ENCODE assay signal across 8 cellular contexts in the genomic region with DNA sequence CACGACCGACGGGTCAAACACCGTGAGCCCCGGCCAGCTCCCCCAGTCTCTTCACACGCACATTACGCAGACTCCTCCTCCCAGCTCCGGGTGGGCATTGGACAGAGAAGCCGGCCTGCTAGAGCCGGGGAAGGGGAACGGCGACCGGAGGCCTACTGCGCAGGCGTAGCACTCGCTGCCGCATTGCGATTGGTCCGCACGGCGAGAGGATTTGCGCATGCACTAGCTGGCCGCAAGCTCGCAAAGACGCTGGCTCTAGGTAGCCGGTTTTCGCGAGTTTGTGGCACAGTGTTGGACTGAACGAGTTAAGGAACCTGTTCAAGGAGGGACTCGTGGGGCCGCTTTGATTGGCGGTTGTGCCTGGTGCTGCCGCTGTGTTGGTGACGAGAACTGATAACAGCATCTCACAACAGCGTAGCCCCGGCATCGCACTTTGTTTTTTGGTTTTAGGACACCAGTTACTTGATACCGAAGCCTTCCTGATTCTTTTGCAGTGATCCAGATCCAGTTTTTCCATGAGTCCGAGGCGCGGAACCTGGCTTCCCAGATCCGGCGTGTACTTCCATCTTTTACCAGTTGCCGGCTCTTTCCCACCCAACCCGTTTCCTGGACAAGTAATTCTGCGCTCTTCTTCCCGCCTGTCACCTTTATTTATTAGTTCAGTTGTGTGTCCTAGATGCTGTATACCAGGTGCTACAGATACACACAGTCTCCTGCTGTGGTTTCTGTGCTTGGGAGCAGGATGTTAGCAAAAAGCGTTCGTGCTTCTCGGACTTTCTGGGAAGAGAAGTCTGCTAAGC. TPM values are rescaled to one million over a fixed set of nuclear protein-coding genes. Genes with fewer than 3 reads are reported as not detected.
DNase-seq lines count a peak whose midpoint lies in the region; ATAC-seq and TF ChIP-seq lines count a peak whose summit lies in the region.

A gene (minus strand): TSS at position 139 of the 800 bp plus-strand sequence. CDS start 185 bp downstream, outside the sequence.

- peak within 1 kb of the TSS; percentile 95 for H3K4me3 Mint-ChIP-seq in activated T-cell treated with anti-CD3 and anti-CD28 coated beads, Interleukin-2, amount 50 U/mL, for 4 hours

- BruUV-seq in Panc1 (replicated peaks; lab: Mats Ljungman, UMichigan) = no TSS peak

- no peaks in the 10 kb centered on the region for H3K36me3 Mint-ChIP-seq in activated T-cell treated with anti-CD3 and anti-CD28 coated beads, Interleukin-2, amount 50 U/mL, for 4 hours (ENCODE audit: insufficient read depth)

- H3K27ac ChIP-seq in Panc1 (ENCODE audit: low read length) = peak within 1 kb of the TSS; percentile 92
- H3K27ac ChIP-seq in esophagus (ENCODE audit: low read depth in 2 of 2, low read length in 1 of 2) = peak within 1 kb of the TSS; percentile 86 to 94

- CTCF ChIA-PET in Panc1 (lab: Charles Lee) = interaction anchor here (0.6 kb wide), 1 partner anchor 561 kb away, joined by 3 read pairs; no protein-coding TSS in a partner anchor

- DNase-seq in DMS153 treated with DMSO at 0.1 percent for 48 hours (lab: John Stamatoyannopoulos, UW; ENCODE audit: unreplicated experiment) = peak; percentile 98
- DNase-seq in KG1 (lab: John Stamatoyannopoulos, UW) = peak; percentile 47
- peak; percentile 88 for DNase-seq in Panc1 (ENCODE audit: low read depth, low spot score)
- DNase-seq in activated T-cell treated with anti-CD3 and anti-CD28 coated beads, Interleukin-2, amount 50 U/mL, for 4 hours = peak; percentile 77
- peak; percentile 72 to 74 for DNase-seq in stimulated activated CD8-positive, alpha-beta memory T cell treated with anti-CD3 and anti-CD28 coated beads, Interleukin-7, amount 100 ng/mL, for 1 hour (ENCODE audit: low read depth in 2 of 2)

- H3K27me3 ChIP-seq in Panc1 (ENCODE audit: control insufficient read depth, insufficient read depth, low read length) (no peaks in the 10 kb centered on the region), esophagus (ENCODE audit: control insufficient read depth in 1 of 2, insufficient read depth in 2 of 2, low read length in 2 of 2) (no peaks in the 10 kb centered on the region), mucosa of stomach (ENCODE audit: control insufficient read depth, insufficient read depth, low read length) (no peaks in the 10 kb centered on the region)

- H3K9me3 Mint-ChIP-seq in activated T-cell treated with anti-CD3 and anti-CD28 coated beads, Interleukin-2, amount 50 U/mL, for 4 hours = no peaks in the 10 kb centered on the region

- no peak for TF ChIP-seq CTCF in Panc1 (IDR thresholded peaks at IDR 0.05)

- H3K4me1 ChIP-seq in Panc1 (ENCODE audit: control insufficient read depth, insufficient read depth, low read length) (peaks cover 30% of the 10 kb centered on the region), esophagus (ENCODE audit: control insufficient read depth in 2 of 2, insufficient read depth in 2 of 2, low read length in 1 of 2) (peaks cover 0 to 2% of the 10 kb centered on the region in 2 donors), mucosa of stomach (ENCODE audit: control insufficient read depth, insufficient read depth, low read length) (peaks cover 8% of the 10 kb centered on the region)

- POLR2A ChIA-PET in Panc1 (lab: Charles Lee) = interaction anchor here (0.5 to 0.6 kb wide), 2 partner anchors 47 to 737 kb away, joined by 3 read pairs; a partner anchor contains a TSS

- no peaks in the 10 kb centered on the region for H3K27me3 Mint-ChIP-seq in activated T-cell treated with anti-CD3 and anti-CD28 coated beads, Interleukin-2, amount 50 U/mL, for 4 hours (ENCODE audit: low read depth)

- H3K4me3 ChIP-seq in Panc1 (ENCODE audit: low read depth in 2 of 2, low read length in 2 of 2) (peak within 1 kb of the TSS; percentile 94), esophagus (ENCODE audit: low read depth in 1 of 2, low read length in 2 of 2) (peak within 1 kb of the TSS; percentile 53 to 79), mucosa of stomach (ENCODE audit: low read length) (peak within 1 kb of the TSS; percentile 47)

- in situ Hi-C loops in Panc1 (cut with HindIII; ENCODE audit: low pct_unique_long_range_greater_than_20kb, low sequenced_read_pairs) = no loop called here

- peak; percentile 88 for ATAC-seq in GM21723 (IDR thresholded peaks at IDR 0.05; ENCODE audit: unreplicated experiment)
- ATAC-seq in Panc1 = peak; percentile 96
- peak; percentile 93 for ATAC-seq in activated T-cell treated with anti-CD3 and anti-CD28 coated beads, Interleukin-2, amount 50 U/mL, for 4 hours

- H3K9me3 ChIP-seq in Panc1 (ENCODE audit: control insufficient read depth, insufficient read depth, low read depth, low read length) (no peaks in the 10 kb centered on the region), esophagus (ENCODE audit: control insufficient read depth in 2 of 2, insufficient read depth in 1 of 2, low read depth in 1 of 2, low read length in 1 of 2) (no peaks in the 10 kb centered on the region), mucosa of stomach (ENCODE audit: control insufficient read depth, low read length) (no peaks in the 10 kb centered on the region)

- peaks cover 24% of the 10 kb centered on the region for H3K4me1 Mint-ChIP-seq in activated T-cell treated with anti-CD3 and anti-CD28 coated beads, Interleukin-2, amount 50 U/mL, for 4 hours (ENCODE audit: low read depth)

- intact Hi-C loops in Panc1 (cut with micrococcal nuclease; ENCODE audit: unreplicated experiment) = no loop called here

- WGBS in esophagus, 2 donors = 1 to 34% methylated on average over 46 to 50 of the region's 50 CpGs

- peak within 1 kb of the TSS; percentile 71 for H3K9ac ChIP-seq in mucosa of stomach (ENCODE audit: low read length)

- no peaks in the 10 kb centered on the region for H3K36me3 ChIP-seq in Panc1 (ENCODE audit: control insufficient read depth, insufficient read depth, low read length)
- no peaks in the 10 kb centered on the region for H3K36me3 ChIP-seq in esophagus (ENCODE audit: control insufficient read depth in 2 of 2, insufficient read depth in 2 of 2, low read length in 1 of 2)
- no peaks in the 10 kb centered on the region for H3K36me3 ChIP-seq in mucosa of stomach (ENCODE audit: control insufficient read depth, insufficient read depth, low read length)

RNA-seq across cellular contexts. Expression of the gene that starts here (rescaled TPM):
- 96.6 TPM for total RNA-seq in Panc1 (2021; ENCODE audit: unreplicated experiment)
- 95.4 TPM for polyA plus RNA-seq in Panc1 (2012; ENCODE audit: insufficient read length)
- 10 to 100 TPM; 45.2 to 54.5 (median 51.9) TPM for total RNA-seq in activated T-cell treated with anti-CD3 and anti-CD28 coated beads, Interleukin-2, amount 50 U/mL, for 4 hours
- 10 to 100 TPM; 16.3 to 22.4 TPM for polyA plus RNA-seq in esophagus

Comparison
In these comparisons a context has a peak if more than half of its experiments do, and no peak if none do; other contexts are left out.
1. Peak in every context shown above with its lines: DNase-seq, ATAC-seq, H3K4me3 ChIP-seq and H3K27ac ChIP-seq.
2. DNase-seq: peak in every context shown above with its lines; median percentile 98 in DMS153 treated with DMSO at 0.1 percent for 48 hours; 88 in Panc1; 77 in activated T-cell treated with anti-CD3 and anti-CD28 coated beads, Interleukin-2, amount 50 U/mL, for 4 hours; 73 in stimulated activated CD8-positive, alpha-beta memory T cell treated with anti-CD3 and anti-CD28 coated beads, Interleukin-7, amount 100 ng/mL, for 1 hour; 47 in KG1.